ENCODE assay signal across 21 cellular contexts in the genomic region with DNA sequence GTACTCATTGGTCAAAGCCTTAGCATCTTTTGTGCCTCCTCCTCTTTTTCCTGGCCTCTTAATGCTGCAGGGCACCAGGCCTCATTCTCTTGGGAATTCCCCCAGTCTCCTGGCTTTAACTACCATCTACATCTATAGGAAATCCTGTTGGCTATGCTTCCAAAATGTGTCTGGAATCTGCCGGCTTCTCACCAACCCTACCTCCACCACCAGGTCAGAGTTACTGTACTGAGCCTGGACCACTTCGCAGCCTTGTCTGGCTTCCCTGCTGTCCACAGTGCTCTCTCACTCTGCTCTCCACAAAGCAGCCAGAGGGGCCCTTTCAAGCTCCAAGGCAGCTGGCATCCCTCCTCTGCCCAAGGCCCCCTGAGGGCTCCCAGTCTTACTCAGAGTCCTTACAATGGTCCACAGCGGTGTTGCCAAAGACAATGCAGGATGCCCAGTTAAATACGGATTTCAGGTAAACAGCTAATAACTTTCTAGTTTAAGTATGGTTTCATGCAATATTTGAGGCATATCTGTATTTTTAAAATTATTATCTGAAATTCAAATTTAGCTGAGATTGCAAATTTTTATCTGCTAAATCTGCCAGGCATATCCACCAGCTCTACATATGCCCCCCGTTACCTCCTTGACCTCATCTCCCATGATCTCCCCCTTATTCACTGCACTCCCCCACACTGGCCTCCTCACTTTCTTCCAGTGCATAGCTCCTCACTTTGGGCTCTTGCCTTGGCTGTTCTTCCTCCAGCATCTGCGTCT. TPM values are rescaled to one million over a fixed set of nuclear protein-coding genes. Genes with fewer than 3 reads are reported as not detected.
DNase-seq lines count a peak whose midpoint lies in the region; ATAC-seq, FAIRE-seq and TF ChIP-seq lines count a peak whose summit lies in the region.
"Had no signal": no experiment of that assay in that cellular context is flagged by ENCODE, and none has a peak within 500 bp of the region (broad histone marks: within the 10 kb centered on the region; RNA-seq: fewer than 3 reads in every experiment).

No MANE protein-coding gene starts in this region.

- no peaks in the 10 kb centered on the region for H3K27me3 Mint-ChIP-seq in progenitor cell of endocrine pancreas
- peaks cover 3% of the 10 kb centered on the region for H3K27me3 Mint-ChIP-seq in activated CD4-positive, alpha-beta memory T cell treated with anti-CD3 and anti-CD28 coated beads for 36 hours

- H3K27ac ChIP-seq in HepG2 (ENCODE audit: extremely low read length, insufficient read depth, low read length), result no peak overlapping the region
- H3K27ac ChIP-seq: BLaER1 had no signal

- H2AFZ ChIP-seq in HepG2 (ENCODE audit: low read length), result no peak overlapping the region

- DNase-seq in NCI-H82 (lab: John Stamatoyannopoulos, UW) (peak; percentile 36), NCI-H82 treated with DMSO at 0.1 percent for 48 hours (lab: John Stamatoyannopoulos, UW; ENCODE audit: unreplicated experiment) (no peak), SK-N-DZ (ENCODE audit: low spot score) (peak; percentile 50), HepG2 (ENCODE audit: low spot score) (no peak), progenitor cell of endocrine pancreas (ENCODE audit: low spot score, unreplicated experiment) (no peak), T1000 (lab: John Stamatoyannopoulos, UW) (no peak), NCI-H2107 treated with DMSO at 0.1 percent for 48 hours (lab: John Stamatoyannopoulos, UW; ENCODE audit: unreplicated experiment) (no peak)
- no peak for DNase-seq in activated CD4-positive, alpha-beta memory T cell treated with anti-CD3 and anti-CD28 coated beads for 36 hours
- DNase-seq: 8988T, EL, HFFc6, NCI-H1417 treated with DMSO at 0.1 percent for 48 hours, NCI-H1930, NCI-H2171 treated with DMSO at 0.1 percent for 48 hours, NCI-H510A treated with DMSO at 0.1 percent for 48 hours, SHP77 treated with DMSO at 0.1 percent for 48 hours had no signal

- H3K4me1 ChIP-seq in HepG2 (ENCODE audit: insufficient read depth, low read length), result no peaks in the 10 kb centered on the region

- H3K36me3 ChIP-seq in HepG2 (replicated peaks in 1 of 2; ENCODE audit: control insufficient read depth in 1 of 2, insufficient read depth in 2 of 2, low read length in 2 of 2), result no peaks in the 10 kb centered on the region
- H3K36me3 ChIP-seq: BLaER1 had no signal

- peaks cover 0 to 11% of the 10 kb centered on the region in 2 experiments; a peak in 2 of 5 replicates for H3K27me3 ChIP-seq in HepG2 (ENCODE audit: control insufficient read depth in 1 of 2, insufficient read depth in 2 of 2, low read length in 2 of 2)
- H3K27me3 ChIP-seq: BLaER1 had no signal

- WGBS in HepG2 (ENCODE audit: low lambda C conversion rate), result 22% methylated on average over 5 of the region's 6 CpGs

- peak overlapping the region; percentile 13 for H3K27ac Mint-ChIP-seq in progenitor cell of endocrine pancreas
- H3K27ac Mint-ChIP-seq in activated CD4-positive, alpha-beta memory T cell treated with anti-CD3 and anti-CD28 coated beads for 36 hours, result no peak overlapping the region
- H3K27ac Mint-ChIP-seq: HFFc6, IgD-negative memory B cell had no signal

- ATAC-seq in HepG2, result no peak

- no peak overlapping the region for H3K4me3 ChIP-seq in HepG2 (replicated peaks in 1 of 3; ENCODE audit: insufficient read depth in 1 of 3, low read depth in 2 of 3, low read length in 3 of 3)
- H3K4me3 ChIP-seq: BLaER1 had no signal

- H3K79me2 ChIP-seq in HepG2 (ENCODE audit: insufficient read depth, low read length), result no peaks in the 10 kb centered on the region

- in situ Hi-C loops in HepG2 (cut with HindIII; ENCODE audit: extremely low pct_ligation_motif_present, low pct_unique_long_range_greater_than_20kb), result loop anchor here (5.0 kb wide), 1 partner anchor 109 kb away; no protein-coding TSS in a partner anchor

- no peaks in the 10 kb centered on the region for H3K36me3 Mint-ChIP-seq in progenitor cell of endocrine pancreas (ENCODE audit: insufficient read depth)
- peaks cover 2% of the 10 kb centered on the region for H3K36me3 Mint-ChIP-seq in activated CD4-positive, alpha-beta memory T cell treated with anti-CD3 and anti-CD28 coated beads for 36 hours

- BruUV-seq in HepG2 (replicated peaks; lab: Mats Ljungman, UMichigan), result no TSS peak

- no peak for FAIRE-seq in HepG2 (lab: Jason Lieb, UNC)
- FAIRE-seq: H54 had no signal

- TF ChIP-seq CTCF in HepG2 (CRISPR knock-in tag; IDR thresholded peaks at IDR 0.05), result no peak
- TF ChIP-seq CTCF in progenitor cell of endocrine pancreas (IDR thresholded peaks at IDR 0.05; ENCODE audit: unreplicated experiment), result no peak

- H3K9me3 ChIP-seq in HepG2 (ENCODE audit: low read length), result peaks cover 6% of the 10 kb centered on the region; the same call in 1 of the 2 replicates

- no peaks in the 10 kb centered on the region for H4K20me1 ChIP-seq in HepG2 (ENCODE audit: insufficient read depth, low read length)
- H4K20me1 ChIP-seq: BLaER1 had no signal

- CTCF ChIA-PET in HepG2 (lab: Yijun Ruan, JAX; ENCODE audit: low intra/inter-chr PET ratio, low total read pairs), result no interaction called here
- CTCF ChIA-PET in activated CD4-positive, alpha-beta memory T cell treated with anti-CD3 and anti-CD28 coated beads for 36 hours (lab: Charles Lee), result interaction anchor here (0.6 to 17.2 kb wide), 2 partner anchors 19 to 104 kb away, joined by 3 to 774 read pairs; no protein-coding TSS in a partner anchor

- no peak overlapping the region for H3K4me2 ChIP-seq in HepG2 (ENCODE audit: low read depth, low read length)
- H3K4me2 ChIP-seq: BLaER1 had no signal

- H3K9me3 Mint-ChIP-seq in progenitor cell of endocrine pancreas (ENCODE audit: low read depth), result peaks cover 12% of the 10 kb centered on the region
- H3K9me3 Mint-ChIP-seq in activated CD4-positive, alpha-beta memory T cell treated with anti-CD3 and anti-CD28 coated beads for 36 hours, result peaks cover 7% of the 10 kb centered on the region
- H3K9me3 Mint-ChIP-seq: HFFc6 had no signal

- POLR2A ChIA-PET in HepG2 (lab: Yijun Ruan, JAX), result no interaction called here
- POLR2A ChIA-PET in activated CD4-positive, alpha-beta memory T cell treated with anti-CD3 and anti-CD28 coated beads for 36 hours (lab: Charles Lee), result interaction anchor here (1.6 kb wide), 1 partner anchor 106 kb away, joined by 4 read pairs; no protein-coding TSS in a partner anchor

- TF ChIP-seq POLR2A in HepG2 (IDR thresholded peaks at IDR 0.05; ENCODE audit: insufficient read depth in 1 of 2, low read depth in 2 of 2, low read length in 2 of 2), result no peak

- H3K4me3 Mint-ChIP-seq in progenitor cell of endocrine pancreas (ENCODE audit: low read depth), result no peak overlapping the region
- H3K4me3 Mint-ChIP-seq in activated CD4-positive, alpha-beta memory T cell treated with anti-CD3 and anti-CD28 coated beads for 36 hours, result no peak overlapping the region
- H3K4me3 Mint-ChIP-seq: HFFc6, IgD-negative memory B cell had no signal

- TF ChIP-seq EP300 in HepG2 (IDR thresholded peaks at IDR 0.05; ENCODE audit: low read depth in 2 of 2, low read length in 2 of 2) (no peak), HepG2 (CRISPR knock-in tag; IDR thresholded peaks at IDR 0.05; ENCODE audit: borderline replicate concordance) (no peak)

- no peak for TF ChIP-seq RAD21 in HepG2 (CRISPR knock-in tag; IDR thresholded peaks at IDR 0.05)

- peaks cover 37% of the 10 kb centered on the region for H3K4me1 Mint-ChIP-seq in progenitor cell of endocrine pancreas (ENCODE audit: low read depth)
- H3K4me1 Mint-ChIP-seq in activated CD4-positive, alpha-beta memory T cell treated with anti-CD3 and anti-CD28 coated beads for 36 hours (ENCODE audit: low read depth), result peaks cover 19% of the 10 kb centered on the region

- intact Hi-C loops in HepG2 (cut with micrococcal nuclease; ENCODE audit: unreplicated experiment), result no loop called here
- intact Hi-C loops in activated CD4-positive, alpha-beta memory T cell treated with anti-CD3 and anti-CD28 coated beads for 36 hours (cut with micrococcal nuclease), result no loop called here

- H3K9ac ChIP-seq in HepG2 (ENCODE audit: insufficient read depth, low read depth, low read length), result no peak overlapping the region
- H3K9ac ChIP-seq: BLaER1 had no signal

TF ChIP-seq in HepG2, 621 proteins besides CTCF, POLR2A, EP300 and RAD21:
- TF ChIP-seq ZNF589 (CRISPR knock-in tag; conservative IDR thresholded peaks at IDR 0.05) (no peak), ASH2L (IDR thresholded peaks at IDR 0.05; ENCODE audit: insufficient read length, low read depth, low read length) (no peak), MAFK (conservative IDR thresholded peaks at IDR 0.05 in 1 of 2, IDR thresholded peaks at IDR 0.05 in 1 of 2; ENCODE audit: low read length in 2 of 2) (peak; percentile 75 to 93), TBX2 (CRISPR knock-in tag; IDR thresholded peaks at IDR 0.05; ENCODE audit: borderline replicate concordance) (no peak), FOXK2 (IDR thresholded peaks at IDR 0.05) (no peak), MAFF (IDR thresholded peaks at IDR 0.05; ENCODE audit: low read depth, low read length) (peak; percentile 89)

RNA-seq across cellular contexts. Expression of gene FAM163A, which starts 34.5 kb away (rescaled TPM):
- polyA plus RNA-seq in SK-N-DZ (2014; cell fraction: cytosol; rRNA removed), result 30.8 and 34.2 TPM in 2 replicates
- polyA plus RNA-seq in SK-N-DZ (2014; cell fraction: nucleus; rRNA removed), result 26.5 and 29.2 TPM in 2 replicates
- total RNA-seq in HepG2 (2016; rRNA removed; fragmentation: Illumina TruSeq; extraction: Trizol), result not detected in 2 replicates
- not detected in 2 replicates for total RNA-seq in HepG2 (2016; cell fraction: cytosol; rRNA removed; fragmentation: Illumina TruSeq; extraction: Trizol; ENCODE audit: low read depth)
- not detected in 2 replicates for total RNA-seq in HepG2 (2016; cell fraction: insoluble cytoplasmic fraction; rRNA removed; fragmentation: Illumina TruSeq; extraction: Trizol)
- total RNA-seq in HepG2 (2016; cell fraction: membrane; rRNA removed; fragmentation: Illumina TruSeq; extraction: Trizol), result not detected in 2 replicates
- total RNA-seq in HepG2 (2016; cell fraction: nucleus; rRNA removed; fragmentation: Illumina TruSeq; extraction: Trizol), result not detected in 2 replicates
- not detected in 2 replicates for polyA plus RNA-seq in HepG2 (2011; rRNA removed)
- not detected in 2 replicates for polyA plus RNA-seq in HepG2 (2011; cell fraction: cytosol; rRNA removed)
- polyA plus RNA-seq in HepG2 (2011; cell fraction: nucleus; rRNA removed), result not detected in 2 replicates
- not detected in 2 replicates for polyA plus RNA-seq in HepG2 (2012)
- not detected in 2 replicates for polyA plus RNA-seq in HepG2 (2016; cell fraction: cytosol; fragmentation: Illumina TruSeq; extraction: Trizol; ENCODE audit: low read depth)
- polyA plus RNA-seq in HepG2 (2016; cell fraction: insoluble cytoplasmic fraction; fragmentation: Illumina TruSeq; extraction: Trizol; ENCODE audit: low read depth), result not detected in 2 replicates
- not detected in 2 replicates for polyA plus RNA-seq in HepG2 (2016; cell fraction: membrane; fragmentation: Illumina TruSeq; extraction: Trizol; ENCODE audit: low read depth)
- polyA plus RNA-seq in HepG2 (2016; cell fraction: nucleus; fragmentation: Illumina TruSeq; extraction: Trizol; ENCODE audit: insufficient read depth, low read depth), result not detected in 2 replicates
- not detected in 2 replicates for polyA minus RNA-seq in HepG2 (2011; rRNA and poly(A)+ RNA removed; ENCODE audit: low replicate concordance)
- not detected in 2 replicates for polyA minus RNA-seq in HepG2 (2011; cell fraction: cytosol; rRNA and poly(A)+ RNA removed)
- not detected in 2 replicates for polyA minus RNA-seq in HepG2 (2011; cell fraction: nucleus; rRNA and poly(A)+ RNA removed)
- 1.1 and 1.5 TPM in 2 replicates for total RNA-seq in progenitor cell of endocrine pancreas
- not detected for total RNA-seq in activated CD4-positive, alpha-beta memory T cell treated with anti-CD3 and anti-CD28 coated beads for 36 hours
- total RNA-seq: HFFc6, HT-29, LHCN-M2 had no signal
- polyA plus RNA-seq: IgD-negative memory B cell had no signal

Comparison
In these comparisons a context has a peak if more than half of its experiments do, and no peak if none do; other contexts are left out.
1. DNase-seq: peak in NCI-H82 (single experiment) and SK-N-DZ (single experiment); none in NCI-H82 treated with DMSO at 0.1 percent for 48 hours (single experiment), HepG2 (single experiment), progenitor cell of endocrine pancreas (single experiment), T1000 (single experiment), NCI-H2107 treated with DMSO at 0.1 percent for 48 hours (single experiment) and activated CD4-positive, alpha-beta memory T cell treated with anti-CD3 and anti-CD28 coated beads for 36 hours (single experiment).